Comparison of ENCODE assay signal across 10 cellular contexts in genomic region chr6:52423971-52424381, GRCh38. TPM values are rescaled to one million over a fixed set of nuclear protein-coding genes. Genes with fewer than 3 reads are reported as not detected.
DNase-seq lines count a peak whose midpoint lies in the region; ATAC-seq and TF ChIP-seq lines count a peak whose summit lies in the region.
"Had no signal": no experiment of that assay in that cellular context is flagged by ENCODE, and none has a peak within 500 bp of the region (broad histone marks: within the 10 kb centered on the region; RNA-seq: fewer than 3 reads in every experiment).

No MANE protein-coding gene starts in this region.

- peaks cover 44% of the 10 kb centered on the region for H3K79me2 ChIP-seq in GM23248 (ENCODE audit: insufficient read depth)

- H2AFZ ChIP-seq in GM23248, result peak overlapping the region; percentile 21

- no peak for TF ChIP-seq CTCF in foreskin fibroblast (IDR thresholded peaks at IDR 0.05; ENCODE audit: low read depth, low read length)

- no peaks in the 10 kb centered on the region for H3K27me3 Mint-ChIP-seq in activated CD4-positive, alpha-beta memory T cell treated with anti-CD3 and anti-CD28 coated beads for 36 hours

- no peaks in the 10 kb centered on the region for H4K20me1 ChIP-seq in GM23248 (ENCODE audit: insufficient read depth)

- POLR2A ChIA-PET in activated CD4-positive, alpha-beta memory T cell treated with anti-CD3 and anti-CD28 coated beads for 36 hours (lab: Charles Lee), result no interaction called here

- no peak for ATAC-seq in HG02623 (IDR thresholded peaks at IDR 0.05; ENCODE audit: unreplicated experiment)

- no peaks in the 10 kb centered on the region for H3K36me3 Mint-ChIP-seq in activated CD4-positive, alpha-beta memory T cell treated with anti-CD3 and anti-CD28 coated beads for 36 hours

- H3K4me3 ChIP-seq in GM23248 (peak overlapping the region; percentile 23), foreskin fibroblast (ENCODE audit: low read depth in 1 of 2, low read length in 2 of 2) (no peak overlapping the region), skeletal muscle cell (ENCODE audit: low read depth, low read length) (no peak overlapping the region)

- intact Hi-C loops in activated CD4-positive, alpha-beta memory T cell treated with anti-CD3 and anti-CD28 coated beads for 36 hours (cut with micrococcal nuclease), result loop anchor here (10.0 kb wide), 1 partner anchor 91 kb away; no protein-coding TSS in a partner anchor

- no peaks in the 10 kb centered on the region for H3K9me2 ChIP-seq in GM23248 (ENCODE audit: insufficient read depth)

- peak overlapping the region; percentile 75 for H3K27ac ChIP-seq in GM23248

- H3K4me1 Mint-ChIP-seq in activated CD4-positive, alpha-beta memory T cell treated with anti-CD3 and anti-CD28 coated beads for 36 hours (ENCODE audit: low read depth), result peaks cover 4% of the 10 kb centered on the region

- peak overlapping the region; percentile 16; the same call in 1 of the 2 replicates for H3K9ac ChIP-seq in GM23248

- no peak overlapping the region for H3K4me3 Mint-ChIP-seq in activated CD4-positive, alpha-beta memory T cell treated with anti-CD3 and anti-CD28 coated beads for 36 hours

- H3K36me3 ChIP-seq in GM23248 (ENCODE audit: low read depth), result no peaks in the 10 kb centered on the region

- H3F3A ChIP-seq in GM23248 (ENCODE audit: insufficient read depth), result peaks cover 57% of the 10 kb centered on the region

- no peaks in the 10 kb centered on the region for H3K9me3 ChIP-seq in GM23248 (ENCODE audit: low read depth)

- DNase-seq in GM23248, result peak; percentile 86
- peak; percentile 67 for DNase-seq in SW480 (ENCODE audit: low spot score)
- peak; percentile 69 to 85 for DNase-seq in foreskin fibroblast
- DNase-seq in skeletal muscle cell (ENCODE audit: low read depth), result peak; percentile 70
- no peak for DNase-seq in activated CD4-positive, alpha-beta memory T cell treated with anti-CD3 and anti-CD28 coated beads for 36 hours
- no peak for DNase-seq in NCI-H1092 (lab: John Stamatoyannopoulos, UW)
- DNase-seq in NCI-H446 treated with DMSO at 0.1 percent for 48 hours (lab: John Stamatoyannopoulos, UW), result no peak
- DNase-seq: activated CD8-positive, alpha-beta memory T cell treated with anti-CD3 and anti-CD28 coated beads for 24 hours; cortex of kidney had no signal

- CTCF ChIA-PET in activated CD4-positive, alpha-beta memory T cell treated with anti-CD3 and anti-CD28 coated beads for 36 hours (lab: Charles Lee), result no interaction called here

- peaks cover 48% of the 10 kb centered on the region for H3K4me1 ChIP-seq in GM23248 (ENCODE audit: insufficient read depth)

- H3K4me2 ChIP-seq in GM23248 (ENCODE audit: unreplicated experiment), result peak overlapping the region; percentile 72

- WGBS in GM23248 (ENCODE audit: low coverage in 1 of 2, low lambda C conversion rate in 2 of 2, missing lambda C conversion rate in 2 of 2), 2 experiments, result 49 to 52% methylated on average over 8 of the region's 8 CpGs

- in situ Hi-C loops in GM23248 (cut with MboI), result no loop called here

- H3K27ac Mint-ChIP-seq in activated CD4-positive, alpha-beta memory T cell treated with anti-CD3 and anti-CD28 coated beads for 36 hours, result no peak overlapping the region

- H3K9me3 Mint-ChIP-seq in activated CD4-positive, alpha-beta memory T cell treated with anti-CD3 and anti-CD28 coated beads for 36 hours, result no peaks in the 10 kb centered on the region

- no peaks in the 10 kb centered on the region for H3K27me3 ChIP-seq in GM23248 (replicated peaks; ENCODE audit: insufficient read depth)

RNA-seq across cellular contexts. Expression of gene EFHC1, which starts 3.8 kb away (rescaled TPM):
- 21.6 and 36.1 TPM in 2 replicates for total RNA-seq in GM23248 (2014; rRNA removed; shearing (Covaris generic))
- 25.0 and 29.7 TPM in 2 replicates for polyA plus RNA-seq in GM23248 (2016; fragmentation: Nextera tagmentation; extraction: Ambion mirVana)
- total RNA-seq in activated CD4-positive, alpha-beta memory T cell treated with anti-CD3 and anti-CD28 coated beads for 36 hours, result 1 to 10 TPM; 1.9 to 3.1 TPM

Comparison
In these comparisons a context has a peak if more than half of its experiments do, and no peak if none do; other contexts are left out.
1. DNase-seq: peak in GM23248 (single experiment), SW480 (single experiment), foreskin fibroblast (2 of 2) and skeletal muscle cell (single experiment); none in activated CD4-positive, alpha-beta memory T cell treated with anti-CD3 and anti-CD28 coated beads for 36 hours (single experiment), NCI-H1092 (single experiment) and NCI-H446 treated with DMSO at 0.1 percent for 48 hours (single experiment).